Comparison of ENCODE assay signal across 34 cellular contexts in the genomic region with DNA sequence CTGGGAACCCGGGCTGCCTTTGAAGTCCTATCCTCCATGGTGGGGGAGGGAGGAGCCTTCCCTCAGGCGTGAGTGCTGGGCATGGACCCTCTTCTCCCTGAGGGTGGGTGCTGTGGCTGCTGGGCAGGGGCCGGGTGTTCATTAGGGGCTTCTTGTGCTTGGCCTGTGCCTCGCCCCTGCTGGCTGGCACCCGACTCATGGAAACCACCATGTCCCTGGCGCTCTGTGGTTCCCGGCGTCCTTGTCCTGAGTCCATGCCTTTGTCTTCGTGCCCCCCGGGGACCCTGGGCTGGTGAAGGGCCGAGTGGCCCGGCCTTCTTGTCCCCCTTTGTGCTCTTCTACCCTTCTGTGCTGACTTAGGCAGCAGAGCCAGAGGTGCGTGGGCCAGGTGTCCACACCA. TPM values are rescaled to one million over a fixed set of nuclear protein-coding genes. Genes with fewer than 3 reads are reported as not detected.
"Had no signal": no experiment of that assay in that cellular context is flagged by ENCODE, and none has a peak within 500 bp of the region (broad histone marks: within the 10 kb centered on the region; RNA-seq: fewer than 3 reads in every experiment).

No MANE protein-coding gene starts in this region.

- H3K9me3 ChIP-seq: adrenal gland, body of pancreas, gastrocnemius medialis had no signal

- H3K9me3 Mint-ChIP-seq: activated B cell treated with CpG ODN at 0.5 μM for 24 hours; activated CD4-positive, alpha-beta memory T cell treated with anti-CD3 and anti-CD28 coated beads for 36 hours; activated CD4-positive, alpha-beta T cell treated with anti-CD3 and anti-CD28 coated beads, Interleukin-2, amount 10 ng/mL, durations not matched to agents 24 days and 14 days; activated naive CD4-positive, alpha-beta T cell treated with anti-CD3 and anti-CD28 coated beads for 36 hours; activated naive CD4-positive, alpha-beta T cell treated with anti-CD3 and anti-CD28 coated beads, Interleukin-2, amount 50 U/mL, for 24 hours; activated naive CD8-positive, alpha-beta T cell treated with anti-CD3 and anti-CD28 coated beads for 36 hours; activated naive CD8-positive, alpha-beta T cell treated with anti-CD3 and anti-CD28 coated beads, Interleukin-2, amount 50 U/mL, for 24 hours; activated T-helper 1 cell treated with anti-CD3 and anti-CD28 coated beads, Interleukin-12 subunit alpha, Interleukin-12 subunit beta, Interleukin-2, Interleukin-4 antibody, amounts not matched to agents 30 ng/mL and 10 ng/mL and 1 ng/mL, durations not matched to agents 14 hours and 24 hours and 36 hours; activated T-helper 2 cell treated with anti-CD3 and anti-CD28 coated beads, Interferon-gamma antibody, Interleukin-2, Interleukin-4, amounts not matched to agents 10 μg/mL and 5 μg/mL and 100 μg/mL, durations not matched to agents 14 hours and 24 hours and 36 hours; T-helper 2 cell treated with Interferon-gamma antibody and Interleukin-4, amounts not matched to agents 5 μg/mL and 100 μg/mL, for 36 hours had no signal

- H3K27me3 Mint-ChIP-seq: activated B cell treated with CpG ODN at 0.5 μM for 24 hours; activated CD4-positive, alpha-beta memory T cell treated with anti-CD3 and anti-CD28 coated beads for 36 hours; activated CD4-positive, alpha-beta T cell treated with anti-CD3 and anti-CD28 coated beads for 36 hours; activated CD4-positive, alpha-beta T cell treated with anti-CD3 and anti-CD28 coated beads, Interleukin-2, amount 10 ng/mL, durations not matched to agents 24 days and 14 days; activated CD8-positive, alpha-beta memory T cell treated with anti-CD3 and anti-CD28 coated beads, Interleukin-2, amount 10 ng/mL, durations not matched to agents 7 days and 5 days; activated naive CD4-positive, alpha-beta T cell treated with anti-CD3 and anti-CD28 coated beads, Interleukin-2, amount 50 U/mL, for 24 hours; activated naive CD8-positive, alpha-beta T cell treated with anti-CD3 and anti-CD28 coated beads for 36 hours; activated naive CD8-positive, alpha-beta T cell treated with anti-CD3 and anti-CD28 coated beads, Interleukin-2, amount 50 U/mL, for 24 hours; T-helper 17 cell had no signal

- H3K27ac ChIP-seq: adrenal gland, body of pancreas, foreskin keratinocyte, gastrocnemius medialis, WERI-Rb-1 had no signal

- H3K36me3 Mint-ChIP-seq: activated CD4-positive, alpha-beta memory T cell treated with anti-CD3 and anti-CD28 coated beads for 36 hours; activated CD8-positive, alpha-beta memory T cell treated with anti-CD3 and anti-CD28 coated beads, Interleukin-2, amount 10 ng/mL, durations not matched to agents 7 days and 5 days; activated naive CD8-positive, alpha-beta T cell treated with anti-CD3 and anti-CD28 coated beads for 36 hours had no signal

- ATAC-seq: activated CD4-positive, alpha-beta T cell treated with anti-CD3 and anti-CD28 coated beads for 36 hours; activated CD8-positive, alpha-beta memory T cell treated with anti-CD3 and anti-CD28 coated beads, Interleukin-2, amount 10 ng/mL, durations not matched to agents 7 days and 5 days; activated CD8-positive, alpha-beta T cell treated with anti-CD3 and anti-CD28 coated beads, Interleukin-2, amount 10 ng/mL, durations not matched to agents 7 days and 5 days; activated naive CD8-positive, alpha-beta T cell treated with anti-CD3 and anti-CD28 coated beads, Interleukin-2, amount 50 U/mL, for 24 hours; body of pancreas; foreskin keratinocyte; gastrocnemius medialis; T-helper 17 cell had no signal

- H3K4me1 Mint-ChIP-seq: activated B cell treated with CpG ODN at 0.5 μM for 24 hours; activated naive CD4-positive, alpha-beta T cell treated with anti-CD3 and anti-CD28 coated beads, Interleukin-2, amount 50 U/mL, for 24 hours; activated naive CD8-positive, alpha-beta T cell treated with anti-CD3 and anti-CD28 coated beads for 36 hours had no signal

- H3K4me3 ChIP-seq: adrenal gland, body of pancreas, gastrocnemius medialis had no signal

- H3K36me3 ChIP-seq: WERI-Rb-1 had no signal

- H3K27ac Mint-ChIP-seq: activated B cell treated with CpG ODN at 0.5 μM for 24 hours; activated CD4-positive, alpha-beta memory T cell treated with anti-CD3 and anti-CD28 coated beads for 36 hours; activated CD4-positive, alpha-beta T cell treated with anti-CD3 and anti-CD28 coated beads for 36 hours; activated CD4-positive, alpha-beta T cell treated with anti-CD3 and anti-CD28 coated beads, Interleukin-2, amount 10 ng/mL, durations not matched to agents 24 days and 14 days; activated CD8-positive, alpha-beta memory T cell treated with anti-CD3 and anti-CD28 coated beads, Interleukin-2, amount 10 ng/mL, durations not matched to agents 7 days and 5 days; activated CD8-positive, alpha-beta T cell treated with anti-CD3 and anti-CD28 coated beads, Interleukin-2, amount 10 ng/mL, durations not matched to agents 7 days and 5 days; activated naive CD4-positive, alpha-beta T cell treated with anti-CD3 and anti-CD28 coated beads for 36 hours; activated naive CD4-positive, alpha-beta T cell treated with anti-CD3 and anti-CD28 coated beads, Interleukin-2, amount 50 U/mL, for 24 hours; activated naive CD8-positive, alpha-beta T cell treated with anti-CD3 and anti-CD28 coated beads for 36 hours; activated naive CD8-positive, alpha-beta T cell treated with anti-CD3 and anti-CD28 coated beads, Interleukin-2, amount 50 U/mL, for 24 hours; activated T-helper 1 cell treated with anti-CD3 and anti-CD28 coated beads, Interleukin-12 subunit alpha, Interleukin-12 subunit beta, Interleukin-2, Interleukin-4 antibody, amounts not matched to agents 30 ng/mL and 10 ng/mL and 1 ng/mL, durations not matched to agents 14 hours and 24 hours and 36 hours; activated T-helper 2 cell treated with anti-CD3 and anti-CD28 coated beads, Interferon-gamma antibody, Interleukin-2, Interleukin-4, amounts not matched to agents 10 μg/mL and 5 μg/mL and 100 μg/mL, durations not matched to agents 14 hours and 24 hours and 36 hours; T-helper 17 cell; T-helper 2 cell treated with Interferon-gamma antibody and Interleukin-4, amounts not matched to agents 5 μg/mL and 100 μg/mL, for 36 hours had no signal

- DNase-seq: activated B cell treated with CpG ODN at 0.5 μM for 24 hours; activated CD4-positive, alpha-beta memory T cell treated with anti-CD3 and anti-CD28 coated beads for 36 hours; activated CD4-positive, alpha-beta T cell treated with anti-CD3 and anti-CD28 coated beads for 36 hours; activated CD4-positive, alpha-beta T cell treated with anti-CD3 and anti-CD28 coated beads, Interleukin-2, amount 10 ng/mL, durations not matched to agents 24 days and 14 days; activated CD4-positive, CD25-positive, alpha-beta regulatory T cell treated with anti-CD3 and anti-CD28 coated beads, Interleukin-2, amount 50 U/mL, for 72 hours; activated CD8-positive, alpha-beta memory T cell treated with anti-CD3 and anti-CD28 coated beads, Interleukin-2, amount 10 ng/mL, durations not matched to agents 7 days and 5 days; activated CD8-positive, alpha-beta memory T cell treated with anti-CD3 and anti-CD28 coated beads, Interleukin-2, amount 50 U/mL, for 4 hours; activated CD8-positive, alpha-beta T cell treated with anti-CD3 and anti-CD28 coated beads, Interleukin-2, amount 10 ng/mL, durations not matched to agents 7 days and 5 days; activated effector memory CD4-positive, alpha-beta T cell treated with anti-CD3 and anti-CD28 coated beads, Interleukin-2, amount 50 U/mL, for 16 hours; activated naive CD4-positive, alpha-beta T cell treated with anti-CD3 and anti-CD28 coated beads for 36 hours; activated naive CD8-positive, alpha-beta T cell treated with anti-CD3 and anti-CD28 coated beads for 36 hours; activated naive CD8-positive, alpha-beta T cell treated with anti-CD3 and anti-CD28 coated beads, Interleukin-2, amount 50 U/mL, for 24 hours; activated T-cell treated with anti-CD3 and anti-CD28 coated beads, Interleukin-2, amount 50 U/mL, for 1 hour; activated T-cell treated with anti-CD3 and anti-CD28 coated beads, Interleukin-2, amount 50 U/mL, for 48 hours; adrenal gland; amygdala; aorta; body of pancreas; caudate nucleus; cortex of kidney; dermis blood vessel endothelial cell; effector CD4-positive, alpha-beta T cell; foreskin keratinocyte; gastrocnemius medialis; head of caudate nucleus; T-helper 1 cell; T-helper 17 cell; T1000; WERI-Rb-1 had no signal

- H3K4me3 Mint-ChIP-seq: activated B cell treated with CpG ODN at 0.5 μM for 24 hours; activated CD4-positive, alpha-beta memory T cell treated with anti-CD3 and anti-CD28 coated beads for 36 hours; activated CD4-positive, alpha-beta T cell treated with anti-CD3 and anti-CD28 coated beads for 36 hours; activated CD4-positive, alpha-beta T cell treated with anti-CD3 and anti-CD28 coated beads, Interleukin-2, amount 10 ng/mL, durations not matched to agents 24 days and 14 days; activated CD8-positive, alpha-beta memory T cell treated with anti-CD3 and anti-CD28 coated beads, Interleukin-2, amount 10 ng/mL, durations not matched to agents 7 days and 5 days; activated CD8-positive, alpha-beta T cell treated with anti-CD3 and anti-CD28 coated beads, Interleukin-2, amount 10 ng/mL, durations not matched to agents 7 days and 5 days; activated naive CD4-positive, alpha-beta T cell treated with anti-CD3 and anti-CD28 coated beads for 36 hours; activated naive CD4-positive, alpha-beta T cell treated with anti-CD3 and anti-CD28 coated beads, Interleukin-2, amount 50 U/mL, for 24 hours; activated naive CD8-positive, alpha-beta T cell treated with anti-CD3 and anti-CD28 coated beads for 36 hours; activated naive CD8-positive, alpha-beta T cell treated with anti-CD3 and anti-CD28 coated beads, Interleukin-2, amount 50 U/mL, for 24 hours; activated T-helper 1 cell treated with anti-CD3 and anti-CD28 coated beads, Interleukin-12 subunit alpha, Interleukin-12 subunit beta, Interleukin-2, Interleukin-4 antibody, amounts not matched to agents 30 ng/mL and 10 ng/mL and 1 ng/mL, durations not matched to agents 14 hours and 24 hours and 36 hours; T-helper 17 cell; T-helper 2 cell treated with Interferon-gamma antibody and Interleukin-4, amounts not matched to agents 5 μg/mL and 100 μg/mL, for 36 hours had no signal

- H3K4me1 ChIP-seq: adrenal gland, foreskin keratinocyte, gastrocnemius medialis had no signal

- H3K27me3 ChIP-seq: adrenal gland, body of pancreas, foreskin keratinocyte, gastrocnemius medialis had no signal

RNA-seq across cellular contexts. Expression of a gene that starts 58.9 kb away (rescaled TPM):
- total RNA-seq: activated B cell treated with CpG ODN at 0.5 μM for 24 hours; activated CD4-positive, alpha-beta memory T cell treated with anti-CD3 and anti-CD28 coated beads for 36 hours; activated CD4-positive, alpha-beta T cell treated with anti-CD3 and anti-CD28 coated beads for 36 hours; activated CD4-positive, alpha-beta T cell treated with anti-CD3 and anti-CD28 coated beads, Interleukin-2, amount 10 ng/mL, durations not matched to agents 24 days and 14 days; activated CD8-positive, alpha-beta memory T cell treated with anti-CD3 and anti-CD28 coated beads for 36 hours; activated CD8-positive, alpha-beta memory T cell treated with anti-CD3 and anti-CD28 coated beads, Interleukin-2, amount 10 ng/mL, durations not matched to agents 7 days and 5 days; activated CD8-positive, alpha-beta T cell treated with anti-CD3 and anti-CD28 coated beads, Interleukin-2, amount 10 ng/mL, durations not matched to agents 7 days and 5 days; activated naive CD4-positive, alpha-beta T cell treated with anti-CD3 and anti-CD28 coated beads for 36 hours; activated naive CD8-positive, alpha-beta T cell treated with anti-CD3 and anti-CD28 coated beads for 36 hours; activated T-helper 1 cell treated with anti-CD3 and anti-CD28 coated beads, Interleukin-12 subunit alpha, Interleukin-12 subunit beta, Interleukin-2, Interleukin-4 antibody, amounts not matched to agents 30 ng/mL and 10 ng/mL and 1 ng/mL, durations not matched to agents 14 hours and 24 hours and 36 hours; activated T-helper 2 cell treated with anti-CD3 and anti-CD28 coated beads, Interferon-gamma antibody, Interleukin-2, Interleukin-4, amounts not matched to agents 10 μg/mL and 5 μg/mL and 100 μg/mL, durations not matched to agents 14 hours and 24 hours and 36 hours; T-helper 17 cell had no signal
